ENCODE assay signal across 15 cellular contexts in the genomic region with DNA sequence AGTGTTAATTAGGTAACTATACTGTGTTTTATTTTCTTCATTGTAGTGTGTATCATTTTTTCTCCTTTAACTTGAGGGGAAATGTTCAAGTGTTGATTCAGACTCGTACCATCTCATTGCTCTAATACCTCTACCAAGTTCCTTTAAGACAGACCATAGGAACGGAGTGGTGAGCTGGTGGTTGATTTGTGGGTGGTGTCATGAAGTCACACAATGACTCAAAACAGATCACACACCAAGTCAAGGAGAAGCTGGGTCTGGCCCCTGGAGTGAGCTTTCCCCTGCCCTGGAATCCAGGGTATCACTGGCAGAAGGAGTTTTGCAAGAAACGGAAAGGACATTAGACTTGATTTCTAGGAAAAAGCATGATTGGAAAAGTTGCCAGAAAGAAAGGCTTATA.
A peak's percentile ranks its signal among the peaks of the same experiment; 100 is the strongest.
DNase-seq lines count a peak whose midpoint lies in the region; ATAC-seq and TF ChIP-seq lines count a peak whose summit lies in the region.
"Had no signal": no experiment of that assay in that cellular context is flagged by ENCODE, and none has a peak within 500 bp of the region (broad histone marks: within the 10 kb centered on the region; RNA-seq: fewer than 3 reads in every experiment).

No MANE protein-coding gene starts in this region.

- DNase-seq in activated CD8-positive, alpha-beta memory T cell treated with anti-CD3 and anti-CD28 coated beads, Interleukin-2, amount 50 U/mL, for 48 hours: peak; percentile 68
- DNase-seq in activated CD8-positive, alpha-beta memory T cell treated with anti-CD3 and anti-CD28 coated beads for 24 hours: no peak
- peak; percentile 55 for DNase-seq in NCI-H226
- peak; percentile 56 for DNase-seq in epithelial cell of esophagus (ENCODE audit: low read depth)
- DNase-seq in skeletal muscle cell (ENCODE audit: low read depth): peak; percentile 14
- DNase-seq in dorsolateral prefrontal cortex: no peak
- DNase-seq in NCI-H774 (lab: John Stamatoyannopoulos, UW): no peak
- DNase-seq: ACHN, activated B cell treated with CpG ODN at 0.5 μM for 24 hours, DMS79 treated with DMSO at 0.1 percent for 48 hours, NCI-H82 had no signal

- no peak for TF ChIP-seq CTCF in epithelial cell of esophagus (IDR thresholded peaks at IDR 0.05; ENCODE audit: insufficient read depth, low read depth, low read length, missing control alignments)
- TF ChIP-seq CTCF in dorsolateral prefrontal cortex (IDR thresholded peaks at IDR 0.05 in 54 of 56, conservative IDR thresholded peaks at IDR 0.05 in 2 of 56; ENCODE audit: low read depth in 1 of 56, partially characterized antibody in 56 of 56): no peak

- H3K27me3 ChIP-seq in dorsolateral prefrontal cortex: peaks cover 0 to 3% (median 0%) of the 10 kb centered on the region in 45 donors
- H3K27me3 ChIP-seq: SJSA1, suprapubic skin had no signal

- H3K4me3 ChIP-seq in epithelial cell of esophagus (ENCODE audit: low read length): no peak overlapping the region
- H3K4me3 ChIP-seq in skeletal muscle cell (ENCODE audit: low read depth, low read length): no peak overlapping the region
- H3K4me3 ChIP-seq in dorsolateral prefrontal cortex: no peak overlapping the region
- H3K4me3 ChIP-seq: SJSA1, suprapubic skin had no signal

- no peak overlapping the region for H3K27ac ChIP-seq in dorsolateral prefrontal cortex
- H3K27ac ChIP-seq: epithelial cell of prostate, SJSA1, suprapubic skin had no signal

- ATAC-seq in GM21515 (IDR thresholded peaks at IDR 0.05; ENCODE audit: unreplicated experiment): no peak

- intact Hi-C loops in dorsolateral prefrontal cortex (cut with DNase I): no loop called here

Comparison
In these comparisons a context has a peak if more than half of its experiments do, and no peak if none do; other contexts are left out.
1. DNase-seq: peak in activated CD8-positive, alpha-beta memory T cell treated with anti-CD3 and anti-CD28 coated beads, Interleukin-2, amount 50 U/mL, for 48 hours (single experiment), NCI-H226 (single experiment), epithelial cell of esophagus (single experiment) and skeletal muscle cell (single experiment); none in activated CD8-positive, alpha-beta memory T cell treated with anti-CD3 and anti-CD28 coated beads for 24 hours (single experiment), dorsolateral prefrontal cortex (0 of 10) and NCI-H774 (single experiment).